ENCODE assay signal across 8 cellular contexts in the genomic region with DNA sequence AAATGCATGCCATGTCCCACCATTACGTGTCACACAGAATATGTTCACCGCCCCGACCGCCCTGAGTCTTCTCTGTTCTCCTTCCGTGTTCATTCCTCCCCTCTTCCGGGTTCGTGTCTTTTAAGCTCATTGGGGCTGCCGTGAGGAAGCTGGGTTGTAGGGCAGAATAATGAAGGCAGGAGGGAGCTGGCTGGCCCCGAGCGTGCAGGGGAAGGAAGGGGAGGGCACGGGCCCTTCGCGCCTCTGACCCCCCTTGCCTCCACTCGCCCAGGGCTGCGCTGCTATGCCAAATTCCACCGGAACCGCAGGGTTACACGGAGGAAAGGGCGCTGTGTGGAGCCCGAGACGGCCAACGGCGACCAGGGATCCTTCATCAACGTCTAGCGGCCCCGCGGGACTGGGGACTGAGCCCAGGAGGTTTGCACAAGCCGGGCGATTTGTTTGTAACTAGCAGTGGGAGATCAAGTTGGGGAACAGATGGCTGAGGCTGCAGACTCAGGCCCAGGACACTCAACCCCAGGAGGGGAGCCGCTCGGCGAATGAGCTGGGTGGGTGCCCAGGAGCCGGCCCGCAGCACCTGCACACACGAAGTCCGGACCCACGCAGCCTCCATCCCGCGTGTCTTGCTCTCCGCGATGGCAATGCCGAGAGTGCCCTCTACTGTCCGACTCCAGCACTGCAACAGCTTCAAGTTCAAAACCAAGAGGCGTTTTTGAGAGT. TPM values are rescaled to one million over a fixed set of nuclear protein-coding genes. Genes with fewer than 3 reads are reported as not detected.
DNase-seq lines count a peak whose midpoint lies in the region; ATAC-seq, FAIRE-seq and TF ChIP-seq lines count a peak whose summit lies in the region.

No MANE protein-coding gene starts in this region.

- H2AFZ ChIP-seq in keratinocyte (ENCODE audit: control insufficient read depth, low read length) = peak overlapping the region; percentile 90

- H3K4me1 ChIP-seq in keratinocyte (ENCODE audit: control insufficient read depth, extremely low read depth, insufficient read depth, low read length) = peaks cover 9% of the 10 kb centered on the region

- H3K9me3 Mint-ChIP-seq in CD14-positive monocyte (peaks cover 0 to 3% (median 0%) of the 10 kb centered on the region in 7 donors), activated B cell treated with CpG ODN at 0.5 μM for 24 hours (no peaks in the 10 kb centered on the region)

- H3K4me3 ChIP-seq in bronchial epithelial cell (ENCODE audit: low read depth, low read length) = peak overlapping the region; percentile 30
- H3K4me3 ChIP-seq in keratinocyte (ENCODE audit: control insufficient read depth in 2 of 3, extremely low read depth in 1 of 3, insufficient read depth in 2 of 3, low read depth in 1 of 3, low read length in 3 of 3) = peak overlapping the region; percentile 9 to 57 (median 50)

- H3K4me3 Mint-ChIP-seq in CD14-positive monocyte (peak overlapping the region; percentile 81 to 89), activated B cell treated with CpG ODN at 0.5 μM for 24 hours (peak overlapping the region; percentile 86)

- no peaks in the 10 kb centered on the region for H3K9me1 ChIP-seq in keratinocyte (ENCODE audit: control insufficient read depth, extremely low read depth, insufficient read depth, low read length)

- H3K4me1 Mint-ChIP-seq in CD14-positive monocyte (peaks cover 42% of the 10 kb centered on the region), activated B cell treated with CpG ODN at 0.5 μM for 24 hours (peaks cover 13% of the 10 kb centered on the region)

- H3K27ac Mint-ChIP-seq in CD14-positive monocyte = peak overlapping the region; percentile 91 to 96 (median 95)
- peak overlapping the region; percentile 94 for H3K27ac Mint-ChIP-seq in activated B cell treated with CpG ODN at 0.5 μM for 24 hours

- H3K27me3 Mint-ChIP-seq in CD14-positive monocyte (ENCODE audit: low read depth in 3 of 3) (peaks cover 2 to 4% (median 4%) of the 10 kb centered on the region in 3 donors), activated B cell treated with CpG ODN at 0.5 μM for 24 hours (no peaks in the 10 kb centered on the region)

- dilution Hi-C loops in keratinocyte (cut with MboI; ENCODE audit: extremely low pct_ligation_motif_present, low sequenced_read_pairs) = no loop called here

- ATAC-seq in GM21825 (IDR thresholded peaks at IDR 0.05; ENCODE audit: unreplicated experiment) (peak; percentile 56), activated B cell treated with CpG ODN at 0.5 μM for 24 hours (ENCODE audit: low read depth) (peak; percentile 89), GM18867 (IDR thresholded peaks at IDR 0.05; ENCODE audit: unreplicated experiment) (no peak)

- DNase-seq in CD14-positive monocyte (ENCODE audit: low spot score) = peak; percentile 83
- peak; percentile 83 for DNase-seq in NCI-H2171 treated with DMSO at 0.1 percent for 48 hours (lab: John Stamatoyannopoulos, UW)
- DNase-seq in activated B cell treated with CpG ODN at 0.5 μM for 24 hours = peak; percentile 78
- DNase-seq in bronchial epithelial cell (ENCODE audit: low read depth) = peak; percentile 45
- no peak for DNase-seq in keratinocyte (ENCODE audit: low read depth, low spot score)
- peak; percentile 73 to 75 for DNase-seq in stimulated activated CD4-positive, alpha-beta T cell treated with anti-CD3 and anti-CD28 coated beads, Interleukin-15, amount 100 ng/mL, for 1 hour (ENCODE audit: low read depth in 1 of 2, low spot score in 1 of 2)

- H3K9me3 ChIP-seq in keratinocyte (ENCODE audit: control insufficient read depth, low read depth, low read length) = no peaks in the 10 kb centered on the region

- H3K36me3 Mint-ChIP-seq in CD14-positive monocyte (no peaks in the 10 kb centered on the region), activated B cell treated with CpG ODN at 0.5 μM for 24 hours (ENCODE audit: low read depth) (no peaks in the 10 kb centered on the region)

- no peaks in the 10 kb centered on the region for H3K27me3 ChIP-seq in bronchial epithelial cell (ENCODE audit: control insufficient read depth, insufficient read depth, low read length)
- peaks cover 26% of the 10 kb centered on the region for H3K27me3 ChIP-seq in keratinocyte (ENCODE audit: control insufficient read depth, extremely low read depth, insufficient read depth, low read length)

- no peak overlapping the region for H3K27ac ChIP-seq in keratinocyte (ENCODE audit: control insufficient read depth, insufficient read depth, low read length)

- H3K36me3 ChIP-seq in bronchial epithelial cell (ENCODE audit: control insufficient read depth, insufficient read depth, low read length) (no peaks in the 10 kb centered on the region), keratinocyte (ENCODE audit: control insufficient read depth in 2 of 2, extremely low read depth in 1 of 2, insufficient read depth in 2 of 2, low read length in 2 of 2) (no peaks in the 10 kb centered on the region)

- TF ChIP-seq CTCF in CD14-positive monocyte (IDR thresholded peaks at IDR 0.05) (peak; percentile 98), activated B cell treated with CpG ODN at 0.5 μM for 24 hours (IDR thresholded peaks at IDR 0.05) (peak; percentile 87), bronchial epithelial cell (IDR thresholded peaks at IDR 0.05; ENCODE audit: insufficient read depth, low read length, severe bottlenecking) (peak; percentile 93), keratinocyte (optimal IDR thresholded peaks at IDR 0.05 in 1 of 3, IDR thresholded peaks at IDR 0.05 in 1 of 3, conservative IDR thresholded peaks at IDR 0.05 in 1 of 3; ENCODE audit: extremely low read depth in 1 of 3, insufficient read depth in 2 of 3, low read length in 3 of 3) (peak; percentile 90 to 96 (median 93))

- H3K79me2 ChIP-seq in keratinocyte (ENCODE audit: control insufficient read depth, insufficient read depth, low read length) = no peaks in the 10 kb centered on the region

- H3K9ac ChIP-seq in keratinocyte (ENCODE audit: control insufficient read depth, extremely low read depth, insufficient read depth, low read length) = peak overlapping the region; percentile 4

- no peaks in the 10 kb centered on the region for H4K20me1 ChIP-seq in keratinocyte (ENCODE audit: control insufficient read depth, extremely low read depth, insufficient read depth, low read length)

- no peak for FAIRE-seq in bronchial epithelial cell (lab: Jason Lieb, UNC)
- peak; percentile 89 for FAIRE-seq in keratinocyte (lab: Jason Lieb, UNC)

- intact Hi-C loops in CD14-positive monocyte (cut with micrococcal nuclease) = loop anchor here (2.0 to 5.0 kb wide), 5 partner anchors 15 to 69 kb away; a partner anchor contains a TSS
- intact Hi-C loops in activated B cell treated with CpG ODN at 0.5 μM for 24 hours (cut with micrococcal nuclease) = loop anchor here (1.0 to 10.0 kb wide), 13 partner anchors 11 to 682 kb away; a partner anchor contains a TSS

- peak overlapping the region; percentile 85 for H3K4me2 ChIP-seq in keratinocyte (ENCODE audit: control insufficient read depth, extremely low read depth, insufficient read depth, low read depth, low read length)

- POLR2A ChIA-PET in activated B cell treated with CpG ODN at 0.5 μM for 24 hours (lab: Charles Lee) = interaction anchor here (0.5 to 2.5 kb wide), 20 partner anchors 10 to 1524 kb away, joined by 3 to 48 read pairs (median 6); a partner anchor contains a TSS

- CTCF ChIA-PET in activated B cell treated with CpG ODN at 0.5 μM for 24 hours (lab: Charles Lee) = interaction anchor here (0.8 to 5.1 kb wide), 18 partner anchors 8 to 682 kb away, joined by 3 to 74 read pairs (median 6); a partner anchor contains a TSS

RNA-seq across cellular contexts. Expression of a gene that starts 16.5 kb away (rescaled TPM):
- polyA plus RNA-seq in CD14-positive monocyte (100 to 1,000 TPM; 842 to 938 TPM), keratinocyte (36.7 to 75.6 TPM (median 65.8 TPM) in 3 replicates)
- total RNA-seq in activated B cell treated with CpG ODN at 0.5 μM for 24 hours (10.9 and 13.9 TPM in 2 replicates), bronchial epithelial cell (48.4 and 55.3 TPM in 2 replicates)
- 11.8 TPM for polyA plus RNA-seq in keratinocyte (2011; ENCODE audit: low read depth)
- polyA plus RNA-seq in keratinocyte (2011; cell fraction: cytosol; rRNA removed) = 56.1 and 108 TPM in 2 replicates
- 61.3 and 86.5 TPM in 2 replicates for polyA plus RNA-seq in keratinocyte (2011; cell fraction: nucleus; rRNA removed)
- 82.0 and 86.5 TPM in 2 replicates for polyA plus RNA-seq in keratinocyte (2012; ENCODE audit: low replicate concordance)
- polyA minus RNA-seq in keratinocyte = 38.4 to 81.1 TPM (median 45.0 TPM) in 3 replicates
- 81.5 TPM for polyA minus RNA-seq in keratinocyte (2011; cell fraction: cytosol; rRNA and poly(A)+ RNA removed)
- polyA minus RNA-seq in keratinocyte (2011; cell fraction: nucleus; rRNA and poly(A)+ RNA removed) = 34.2 and 35.3 TPM in 2 replicates

RNA-seq across cellular contexts. Expression of a gene that starts 28.0 kb away (rescaled TPM):
- polyA plus RNA-seq in CD14-positive monocyte = under 1 TPM; 0.14 to 0.18 TPM
- 0.17 and 0.18 TPM in 2 replicates for total RNA-seq in activated B cell treated with CpG ODN at 0.5 μM for 24 hours
- total RNA-seq in bronchial epithelial cell = not detected in 2 replicates
- not detected in 3 replicates for polyA plus RNA-seq in keratinocyte
- not detected for polyA plus RNA-seq in keratinocyte (2011; ENCODE audit: low read depth)
- polyA plus RNA-seq in keratinocyte (2011; cell fraction: cytosol; rRNA removed) = not detected in 2 replicates
- 0.01 and 0.03 TPM in 2 replicates for polyA plus RNA-seq in keratinocyte (2011; cell fraction: nucleus; rRNA removed)
- polyA plus RNA-seq in keratinocyte (2012; ENCODE audit: low replicate concordance) = not detected in 2 replicates
- 0.03 TPM in 1 of 3 replicates, not detected in the others for polyA minus RNA-seq in keratinocyte
- polyA minus RNA-seq in keratinocyte (2011; cell fraction: cytosol; rRNA and poly(A)+ RNA removed) = not detected
- not detected in 2 replicates for polyA minus RNA-seq in keratinocyte (2011; cell fraction: nucleus; rRNA and poly(A)+ RNA removed)

RNA-seq across cellular contexts. Expression of a gene that starts 38.5 kb away (rescaled TPM):
- polyA plus RNA-seq in CD14-positive monocyte = 10 to 100 TPM; 57.8 to 71.3 TPM
- total RNA-seq in activated B cell treated with CpG ODN at 0.5 μM for 24 hours = 34.4 and 34.9 TPM in 2 replicates
- total RNA-seq in bronchial epithelial cell = 41.6 and 44.5 TPM in 2 replicates
- 24.8 to 31.6 TPM (median 26.4 TPM) in 3 replicates for polyA plus RNA-seq in keratinocyte
- 4.3 TPM for polyA plus RNA-seq in keratinocyte (2011; ENCODE audit: low read depth)
- 28.9 and 41.2 TPM in 2 replicates for polyA plus RNA-seq in keratinocyte (2011; cell fraction: cytosol; rRNA removed)
- 17.2 and 22.1 TPM in 2 replicates for polyA plus RNA-seq in keratinocyte (2011; cell fraction: nucleus; rRNA removed)
- 25.5 and 33.4 TPM in 2 replicates for polyA plus RNA-seq in keratinocyte (2012; ENCODE audit: low replicate concordance)
- 16.9 to 36.2 TPM (median 22.1 TPM) in 3 replicates for polyA minus RNA-seq in keratinocyte
- polyA minus RNA-seq in keratinocyte (2011; cell fraction: cytosol; rRNA and poly(A)+ RNA removed) = 28.6 TPM
- polyA minus RNA-seq in keratinocyte (2011; cell fraction: nucleus; rRNA and poly(A)+ RNA removed) = 3.6 and 4.7 TPM in 2 replicates

RNA-seq across cellular contexts. Expression of a gene that starts 42.5 kb away (rescaled TPM):
- not detected for polyA plus RNA-seq in CD14-positive monocyte
- not detected in 2 replicates for total RNA-seq in activated B cell treated with CpG ODN at 0.5 μM for 24 hours
- not detected in 2 replicates for total RNA-seq in bronchial epithelial cell
- polyA plus RNA-seq in keratinocyte = not detected in 3 replicates
- polyA plus RNA-seq in keratinocyte (2011; ENCODE audit: low read depth) = not detected
- polyA plus RNA-seq in keratinocyte (2011; cell fraction: cytosol; rRNA removed) = not detected in 2 replicates
- not detected in 2 replicates for polyA plus RNA-seq in keratinocyte (2011; cell fraction: nucleus; rRNA removed)
- 0.62 TPM in 1 of 2 replicates, not detected in the other for polyA plus RNA-seq in keratinocyte (2012; ENCODE audit: low replicate concordance)
- polyA minus RNA-seq in keratinocyte = not detected in 3 replicates
- not detected for polyA minus RNA-seq in keratinocyte (2011; cell fraction: cytosol; rRNA and poly(A)+ RNA removed)
- polyA minus RNA-seq in keratinocyte (2011; cell fraction: nucleus; rRNA and poly(A)+ RNA removed) = not detected in 2 replicates

RNA-seq across cellular contexts. Expression of a gene that starts 55.5 kb away (rescaled TPM):
- polyA plus RNA-seq in CD14-positive monocyte (10 to 100 TPM; 45.7 to 45.9 TPM), keratinocyte (10.9 to 24.0 TPM (median 11.2 TPM) in 3 replicates)
- total RNA-seq in activated B cell treated with CpG ODN at 0.5 μM for 24 hours (10.0 and 10.5 TPM in 2 replicates), bronchial epithelial cell (13.2 and 14.2 TPM in 2 replicates)
- 3.0 TPM for polyA plus RNA-seq in keratinocyte (2011; ENCODE audit: low read depth)
- polyA plus RNA-seq in keratinocyte (2011; cell fraction: cytosol; rRNA removed) = 14.5 and 19.9 TPM in 2 replicates
- polyA plus RNA-seq in keratinocyte (2011; cell fraction: nucleus; rRNA removed) = 8.7 and 10.4 TPM in 2 replicates
- 9.5 and 11.5 TPM in 2 replicates for polyA plus RNA-seq in keratinocyte (2012; ENCODE audit: low replicate concordance)
- 7.5 to 18.6 TPM (median 13.0 TPM) in 3 replicates for polyA minus RNA-seq in keratinocyte
- 13.8 TPM for polyA minus RNA-seq in keratinocyte (2011; cell fraction: cytosol; rRNA and poly(A)+ RNA removed)
- 4.7 TPM in 2 replicates for polyA minus RNA-seq in keratinocyte (2011; cell fraction: nucleus; rRNA and poly(A)+ RNA removed)
